In genomic region chr4:112736718-112737135, GRCh38 we compare ENCODE assay signal across 16 cellular contexts.
DNase-seq lines count a peak whose midpoint lies in the region; ATAC-seq and TF ChIP-seq lines count a peak whose summit lies in the region.
"Had no signal": no experiment of that assay in that cellular context is flagged by ENCODE, and none has a peak within 500 bp of the region (broad histone marks: within the 10 kb centered on the region; RNA-seq: fewer than 3 reads in every experiment).

No MANE protein-coding gene starts in this region.

- H3K4me1 ChIP-seq in Loucy (ENCODE audit: insufficient read depth, low read length, poor library complexity, severe bottlenecking) (peaks cover 4% of the 10 kb centered on the region), lower lobe of right lung (no peaks in the 10 kb centered on the region)

- no peaks in the 10 kb centered on the region for H3K9me3 ChIP-seq in Loucy (ENCODE audit: insufficient read depth, low read depth, low read length)
- H3K9me3 ChIP-seq in lower lobe of right lung: no peaks in the 10 kb centered on the region
- H3K9me3 ChIP-seq: BLaER1 treated with 17β-estradiol and CSF1 and Interleukin-3, amounts not matched to agents 10 nM and 100 nM had no signal

- intact Hi-C loops in lower lobe of right lung (cut with DNase I): no loop called here

- H3K36me3 ChIP-seq in Loucy (ENCODE audit: insufficient read depth, low read length) (no peaks in the 10 kb centered on the region), lower lobe of right lung (no peaks in the 10 kb centered on the region)
- H3K36me3 ChIP-seq: BLaER1 treated with 17β-estradiol and CSF1 and Interleukin-3, amounts not matched to agents 10 nM and 100 nM had no signal

- H3K79me2 ChIP-seq in Loucy (ENCODE audit: insufficient read depth, low read length): no peaks in the 10 kb centered on the region

- TF ChIP-seq CTCF in GM12864 (IDR thresholded peaks at IDR 0.05; ENCODE audit: low read depth, low read length, missing control alignments) (no peak), Loucy (conservative IDR thresholded peaks at IDR 0.05; ENCODE audit: low read length) (no peak), lower lobe of right lung (IDR thresholded peaks at IDR 0.05) (no peak)

- no peak overlapping the region for H3K27ac ChIP-seq in lower lobe of right lung
- H3K27ac ChIP-seq: BLaER1 treated with 17β-estradiol and CSF1 and Interleukin-3, amounts not matched to agents 10 nM and 100 nM had no signal

- no peaks in the 10 kb centered on the region for H3F3A ChIP-seq in Loucy (ENCODE audit: low read depth)

- H3K4me3 ChIP-seq in GM12864 (ENCODE audit: low read depth, low read length): no peak overlapping the region
- H3K4me3 ChIP-seq in Loucy (ENCODE audit: low read length, poor library complexity, severe bottlenecking): no peak overlapping the region
- H3K4me3 ChIP-seq in lower lobe of right lung: no peak overlapping the region
- H3K4me3 ChIP-seq: BLaER1 treated with 17β-estradiol and CSF1 and Interleukin-3, amounts not matched to agents 10 nM and 100 nM had no signal

- H2AFZ ChIP-seq in Loucy (ENCODE audit: low read length): 0 out of 2 replicates have a peak overlapping the region, but pooled peaks have one; percentile 57

- ATAC-seq in GM19035 (IDR thresholded peaks at IDR 0.05; ENCODE audit: unreplicated experiment) (peak; percentile 45), HG02678 (IDR thresholded peaks at IDR 0.05; ENCODE audit: unreplicated experiment) (peak; percentile 42), lower lobe of right lung (no peak)
- ATAC-seq: foreskin keratinocyte, left cardiac atrium had no signal

- no peaks in the 10 kb centered on the region for H3K9me2 ChIP-seq in Loucy (replicated peaks; ENCODE audit: low read depth, low read length)

- no peaks in the 10 kb centered on the region for H4K20me1 ChIP-seq in Loucy (ENCODE audit: insufficient read depth, low read length, poor library complexity, severe bottlenecking)
- H4K20me1 ChIP-seq: BLaER1 treated with 17β-estradiol and CSF1 and Interleukin-3, amounts not matched to agents 10 nM and 100 nM had no signal

- H3K27me3 ChIP-seq in Loucy (ENCODE audit: insufficient read depth, low read length, poor library complexity, severe bottlenecking) (no peaks in the 10 kb centered on the region), lower lobe of right lung (ENCODE audit: low read depth) (no peaks in the 10 kb centered on the region)
- H3K27me3 ChIP-seq: BLaER1 treated with 17β-estradiol and CSF1 and Interleukin-3, amounts not matched to agents 10 nM and 100 nM; foreskin keratinocyte had no signal

- DNase-seq in GM12864 (ENCODE audit: low read depth): peak; percentile 27
- no peak for DNase-seq in effector CD4-positive, alpha-beta T cell
- no peak for DNase-seq in lower lobe of right lung
- no peak for DNase-seq in NCI-H345 treated with DMSO at 0.1 percent for 48 hours (lab: John Stamatoyannopoulos, UW; ENCODE audit: unreplicated experiment)
- no peak for DNase-seq in NCI-H1436 (lab: John Stamatoyannopoulos, UW)
- DNase-seq: activated CD4-positive, CD25-positive, alpha-beta regulatory T cell; foreskin keratinocyte; HFFc6; left cardiac atrium; NCI-H345; Right ventricle myocardium superior; small intestine had no signal

- no peak overlapping the region for H3K4me2 ChIP-seq in Loucy (ENCODE audit: low read depth, low read length, poor library complexity, severe bottlenecking)
- H3K4me2 ChIP-seq: BLaER1 treated with 17β-estradiol and CSF1 and Interleukin-3, amounts not matched to agents 10 nM and 100 nM had no signal

- no peak overlapping the region for H3K9ac ChIP-seq in Loucy (ENCODE audit: low read depth, low read length, poor library complexity, severe bottlenecking)
- H3K9ac ChIP-seq: BLaER1 treated with 17β-estradiol and CSF1 and Interleukin-3, amounts not matched to agents 10 nM and 100 nM had no signal

Comparison
In these comparisons a context has a peak if more than half of its experiments do, and no peak if none do; other contexts are left out.
1. ATAC-seq: peak in GM19035 (single experiment) and HG02678 (single experiment); none in lower lobe of right lung (0 of 2).